ENCODE assay signal across 8 cellular contexts in the genomic region with DNA sequence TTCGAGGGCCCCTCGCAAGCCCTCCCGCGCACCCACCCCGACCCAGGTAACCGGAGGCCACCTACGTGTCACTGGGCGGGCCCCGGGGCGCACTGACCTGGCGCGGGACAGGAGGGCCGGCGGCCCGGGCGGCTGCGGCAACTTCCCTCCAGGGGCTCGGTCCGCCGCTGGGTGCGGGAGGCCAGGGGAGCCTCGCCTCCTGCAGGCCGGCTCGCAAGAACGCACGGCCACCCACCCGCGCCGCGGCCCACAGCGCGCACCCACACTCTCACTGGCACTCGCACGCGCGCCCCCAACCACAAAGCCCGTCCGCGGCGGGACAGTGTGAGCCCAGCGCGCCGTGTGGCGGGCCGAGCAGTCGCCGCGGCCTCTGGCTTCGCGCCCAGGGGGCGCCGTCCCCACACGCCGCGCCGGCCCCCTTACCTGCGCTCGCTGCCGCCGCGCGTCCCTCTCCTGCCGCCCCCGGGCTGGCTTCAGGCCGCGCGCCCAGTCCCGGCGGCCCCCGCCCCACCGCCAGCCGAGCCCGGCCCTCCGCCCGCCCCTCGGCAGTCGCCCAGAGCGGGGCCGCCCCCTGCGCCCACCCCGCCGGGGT. TPM values are rescaled to one million over a fixed set of nuclear protein-coding genes. Genes with fewer than 3 reads are reported as not detected.
DNase-seq lines count a peak whose midpoint lies in the region; ATAC-seq, FAIRE-seq and TF ChIP-seq lines count a peak whose summit lies in the region.

No MANE protein-coding gene starts in this region.

- no peak overlapping the region for H3K4me3 Mint-ChIP-seq in activated CD8-positive, alpha-beta T cell treated with anti-CD3 and anti-CD28 coated beads for 36 hours

- H3K27ac Mint-ChIP-seq in activated CD8-positive, alpha-beta T cell treated with anti-CD3 and anti-CD28 coated beads for 36 hours = no peak overlapping the region

- DNase-seq in GM12892 (ENCODE audit: insufficient read length) = peak; percentile 12
- DNase-seq in activated CD8-positive, alpha-beta T cell treated with anti-CD3 and anti-CD28 coated beads for 36 hours = no peak
- peak; percentile 20 for DNase-seq in hepatic stellate cell (ENCODE audit: low spot score)
- peak; percentile 74 for DNase-seq in sciatic nerve (ENCODE audit: low spot score)
- no peak for DNase-seq in stimulated activated naive CD4-positive, alpha-beta T cell treated with Interleukin-2 at 50 U/mL for 16 hours (lab: John Stamatoyannopoulos, UW)
- no peak for DNase-seq in NK-92 treated with Interleukin-12 subunit alpha and Interleukin-12 subunit beta, amount 100 ng/mL, for 24 hours (lab: John Stamatoyannopoulos, UW)
- no peak for DNase-seq in NCI-H446 (lab: John Stamatoyannopoulos, UW)

- H3K27me3 Mint-ChIP-seq in activated CD8-positive, alpha-beta T cell treated with anti-CD3 and anti-CD28 coated beads for 36 hours = peaks cover 33% of the 10 kb centered on the region

- TF ChIP-seq POLR2A in GM12892 (IDR thresholded peaks at IDR 0.05; ENCODE audit: low read depth, low read length) = no peak

- ATAC-seq in HG03159 (IDR thresholded peaks at IDR 0.05; ENCODE audit: unreplicated experiment) (peak; percentile 63), sciatic nerve (peak; percentile 14)
- ATAC-seq in activated CD8-positive, alpha-beta T cell treated with anti-CD3 and anti-CD28 coated beads for 36 hours = peak; percentile 60

- CTCF ChIA-PET in activated CD8-positive, alpha-beta T cell treated with anti-CD3 and anti-CD28 coated beads for 36 hours (lab: Charles Lee) = no interaction called here

- no peaks in the 10 kb centered on the region for H3K9me3 Mint-ChIP-seq in activated CD8-positive, alpha-beta T cell treated with anti-CD3 and anti-CD28 coated beads for 36 hours

- peaks cover 10% of the 10 kb centered on the region for H3K4me1 Mint-ChIP-seq in activated CD8-positive, alpha-beta T cell treated with anti-CD3 and anti-CD28 coated beads for 36 hours (ENCODE audit: low read depth)

- POLR2A ChIA-PET in activated CD8-positive, alpha-beta T cell treated with anti-CD3 and anti-CD28 coated beads for 36 hours (lab: Charles Lee) = no interaction called here

- FAIRE-seq in GM12892 (lab: Jason Lieb, UNC) = peak; percentile 89

- intact Hi-C loops in activated CD8-positive, alpha-beta T cell treated with anti-CD3 and anti-CD28 coated beads for 36 hours (cut with micrococcal nuclease) = loop anchor here (10.0 kb wide), 1 partner anchor 257 kb away; no protein-coding TSS in a partner anchor
- intact Hi-C loops in sciatic nerve (cut with DNase I) = no loop called here

- H3K36me3 Mint-ChIP-seq in activated CD8-positive, alpha-beta T cell treated with anti-CD3 and anti-CD28 coated beads for 36 hours (ENCODE audit: low read depth) = no peaks in the 10 kb centered on the region

- no peak for TF ChIP-seq CTCF in activated CD8-positive, alpha-beta T cell treated with anti-CD3 and anti-CD28 coated beads for 36 hours (IDR thresholded peaks at IDR 0.05)

RNA-seq across cellular contexts. Expression of a gene that starts 0.4 kb away (rescaled TPM):
- polyA plus RNA-seq in GM12892 (2012; ENCODE audit: missing spikeins) = 0.74 TPM
- total RNA-seq in activated CD8-positive, alpha-beta T cell treated with anti-CD3 and anti-CD28 coated beads for 36 hours = not detected
- 170 TPM for total RNA-seq in sciatic nerve

Comparison
In these comparisons a context has a peak if more than half of its experiments do, and no peak if none do; other contexts are left out.
1. DNase-seq: peak in GM12892 (single experiment), hepatic stellate cell (single experiment) and sciatic nerve (single experiment); none in activated CD8-positive, alpha-beta T cell treated with anti-CD3 and anti-CD28 coated beads for 36 hours (single experiment), stimulated activated naive CD4-positive, alpha-beta T cell treated with Interleukin-2 at 50 U/mL for 16 hours (single experiment), NK-92 treated with Interleukin-12 subunit alpha and Interleukin-12 subunit beta, amount 100 ng/mL, for 24 hours (single experiment) and NCI-H446 (0 of 2).
2. RNA of a gene that starts 0.4 kb away (total RNA-seq): 170 TPM in sciatic nerve (single experiment); not detected in activated CD8-positive, alpha-beta T cell treated with anti-CD3 and anti-CD28 coated beads for 36 hours; every median in the first group is over 100 times any median in the second.
3. Peak in every context shown above with its lines, with median percentiles within 50 percentile points of each other: ATAC-seq.